8 cellular contexts compared by ENCODE assay signal in genomic region chr11:64566042-64566914, GRCh38. TPM values are rescaled to one million over a fixed set of nuclear protein-coding genes. Genes with fewer than 3 reads are reported as not detected.
DNase-seq lines count a peak whose midpoint lies in the region; ATAC-seq and TF ChIP-seq lines count a peak whose summit lies in the region.

No MANE protein-coding gene starts in this region.

- 0 out of 2 replicates have a peak, but pooled peaks cover 3% of the 10 kb centered on the region for H3F3A ChIP-seq in GM23338 (replicated peaks; ENCODE audit: low read depth)

- H3K79me2 ChIP-seq in GM23338 (replicated peaks; ENCODE audit: insufficient read depth), result no peaks in the 10 kb centered on the region

- H3K27ac Mint-ChIP-seq in GM23338 (peak overlapping the region; percentile 97), glutamatergic neuron (ENCODE audit: unreplicated experiment) (peak overlapping the region; percentile 87)

- H3K4me2 ChIP-seq in GM23338, result peak overlapping the region; percentile 40

- 0 out of 2 replicates have a peak, but pooled peaks cover 3% of the 10 kb centered on the region for H3K9me2 ChIP-seq in GM23338 (ENCODE audit: insufficient read depth)

- intact Hi-C loops in posterior vena cava (cut with DNase I), result no loop called here

- H3K36me3 Mint-ChIP-seq in GM23338 (ENCODE audit: low read depth) (no peaks in the 10 kb centered on the region; the same call in 2 of the 3 replicates), glutamatergic neuron (ENCODE audit: unreplicated experiment) (no peaks in the 10 kb centered on the region)

- H3K36me3 ChIP-seq in GM23338 (ENCODE audit: insufficient read depth), result no peaks in the 10 kb centered on the region

- H3K27ac ChIP-seq in GM23338 (ENCODE audit: low read depth), result peak overlapping the region; percentile 36

- H3K4me1 Mint-ChIP-seq in GM23338 (peaks cover 22% of the 10 kb centered on the region), glutamatergic neuron (ENCODE audit: low read depth, unreplicated experiment) (peaks cover 4% of the 10 kb centered on the region)

- H2AFZ ChIP-seq in GM23338, result no peak overlapping the region; the same call in 1 of the 2 replicates

- no peaks in the 10 kb centered on the region for H4K20me1 ChIP-seq in GM23338 (replicated peaks; ENCODE audit: insufficient read depth)

- H3K27me3 ChIP-seq in GM23338 (ENCODE audit: insufficient read depth), result no peaks in the 10 kb centered on the region

- H3K4me3 Mint-ChIP-seq in GM23338 (peak overlapping the region; percentile 66), glutamatergic neuron (ENCODE audit: unreplicated experiment) (peak overlapping the region; percentile 68)

- H3K4me1 ChIP-seq in GM23338 (ENCODE audit: insufficient read depth), result peaks cover 14% of the 10 kb centered on the region; the same call in 1 of the 2 replicates

- H3K9me3 Mint-ChIP-seq in GM23338 (no peaks in the 10 kb centered on the region), glutamatergic neuron (ENCODE audit: unreplicated experiment) (no peaks in the 10 kb centered on the region)

- peak; percentile 90 for DNase-seq in GM23338 (ENCODE audit: low spot score)
- peak; percentile 73 for DNase-seq in NCI-H2196 (lab: John Stamatoyannopoulos, UW; ENCODE audit: unreplicated experiment)
- DNase-seq in activated T-cell treated with anti-CD3 and anti-CD28 coated beads, Interleukin-2, amount 50 U/mL, for 1 hour, result peak; percentile 26
- peak; percentile 59 for DNase-seq in glutamatergic neuron
- DNase-seq in posterior vena cava (ENCODE audit: low spot score), result peak; percentile 73
- no peak for DNase-seq in amniotic stem cell (lab: John Stamatoyannopoulos, UW)
- no peak for DNase-seq in NCI-H446 treated with DMSO at 0.1 percent for 48 hours (lab: John Stamatoyannopoulos, UW)

- peak overlapping the region; percentile 22 for H3K4me3 ChIP-seq in GM23338

- H3K27me3 Mint-ChIP-seq in GM23338 (ENCODE audit: insufficient read depth, low read depth, poor library complexity) (peaks cover 6% of the 10 kb centered on the region), glutamatergic neuron (ENCODE audit: unreplicated experiment) (peaks cover 4% of the 10 kb centered on the region)

- TF ChIP-seq CTCF in GM23338 (conservative IDR thresholded peaks at IDR 0.05; ENCODE audit: low read depth in 2 of 2) (no peak), glutamatergic neuron (IDR thresholded peaks at IDR 0.05; ENCODE audit: partially characterized antibody, unreplicated experiment) (no peak)

- peak; percentile 42 for ATAC-seq in GM23338
- ATAC-seq in HG03520 (IDR thresholded peaks at IDR 0.05; ENCODE audit: unreplicated experiment), result no peak

TF ChIP-seq in GM23338, 12 proteins besides CTCF, POLR2A, EP300 and RAD21:
- TF ChIP-seq CREB1 (CRISPR knock-in tag; IDR thresholded peaks at IDR 0.05; ENCODE audit: low read depth), result peak; percentile 43; the same call in 1 of the 2 replicates
- no peak for TF ChIP-seq REST (IDR thresholded peaks at IDR 0.05; ENCODE audit: unreplicated experiment)
- TF ChIP-seq POLR2AphosphoS5 (IDR thresholded peaks at IDR 0.05; ENCODE audit: low read depth), result peak; percentile 15; the same call in 1 of the 2 replicates
- no peak for TF ChIP-seq STAT1 (IDR thresholded peaks at IDR 0.05; ENCODE audit: unreplicated experiment)
- TF ChIP-seq ZNF331 (CRISPR knock-in tag; IDR thresholded peaks at IDR 0.05; ENCODE audit: low read depth), result no peak

RNA-seq across cellular contexts. Expression of gene SLC22A11, which starts 10.5 kb away (rescaled TPM):
- total RNA-seq in GM23338 (2014; rRNA removed; shearing (Covaris generic)), result not detected in 2 replicates
- not detected in 2 replicates for polyA plus RNA-seq in GM23338 (2016; fragmentation: Nextera tagmentation; extraction: Ambion mirVana)
- total RNA-seq in glutamatergic neuron (ENCODE audit: unreplicated experiment), result not detected
- total RNA-seq in posterior vena cava, result under 1 TPM; 0.28 to 0.29 TPM

RNA-seq across cellular contexts. Expression of gene SLC22A12, which starts 24.7 kb away (rescaled TPM):
- not detected in 2 replicates for total RNA-seq in GM23338 (2014; rRNA removed; shearing (Covaris generic))
- not detected in 2 replicates for polyA plus RNA-seq in GM23338 (2016; fragmentation: Nextera tagmentation; extraction: Ambion mirVana)
- total RNA-seq in glutamatergic neuron (ENCODE audit: unreplicated experiment) (not detected), posterior vena cava (not detected)

Comparison
In these comparisons a context has a peak if more than half of its experiments do, and no peak if none do; other contexts are left out.
1. DNase-seq: peak in GM23338 (single experiment), NCI-H2196 (single experiment), activated T-cell treated with anti-CD3 and anti-CD28 coated beads, Interleukin-2, amount 50 U/mL, for 1 hour (single experiment), glutamatergic neuron (single experiment) and posterior vena cava (single experiment); none in amniotic stem cell (single experiment) and NCI-H446 treated with DMSO at 0.1 percent for 48 hours (single experiment).